ENCODE assay signal across 26 cellular contexts in genomic region chr4:173735055-173735454, GRCh38.
DNase-seq lines count a peak whose midpoint lies in the region; ATAC-seq and TF ChIP-seq lines count a peak whose summit lies in the region.
"Had no signal": no experiment of that assay in that cellular context is flagged by ENCODE, and none has a peak within 500 bp of the region (broad histone marks: within the 10 kb centered on the region; RNA-seq: fewer than 3 reads in every experiment).

No MANE protein-coding gene starts in this region.

- DNase-seq in NOMO-1 treated with DMSO at 0.1 percent for 48 hours (lab: John Stamatoyannopoulos, UW; ENCODE audit: unreplicated experiment), result peak; percentile 17
- no peak for DNase-seq in NOMO-1 (lab: John Stamatoyannopoulos, UW; ENCODE audit: unreplicated experiment in 2 of 2)
- DNase-seq in ascending aorta (ENCODE audit: low spot score in 2 of 2), result no peak
- DNase-seq in fibroblast of villous mesenchyme (ENCODE audit: low read depth), result peak; percentile 47
- no peak for DNase-seq in aorta
- no peak for DNase-seq in pons (ENCODE audit: low spot score)
- DNase-seq in 8988T, result no peak
- no peak for DNase-seq in stimulated activated CD4-positive, alpha-beta T cell treated with anti-CD3 and anti-CD28 coated beads, Interleukin-1b, Interleukin-23, amount 100 ng/mL, for 48 hours
- DNase-seq: activated CD8-positive, alpha-beta memory T cell treated with anti-CD3 and anti-CD28 coated beads, Interleukin-2, amount 50 U/mL, for 4 hours; activated effector memory CD4-positive, alpha-beta T cell treated with anti-CD3 and anti-CD28 coated beads, Interleukin-2, amount 50 U/mL, for 16 hours; caudate nucleus; EL; HFFc6; left ventricle myocardium inferior; NCI-H1417; NCI-H526; SHP77 treated with DMSO at 0.1 percent for 48 hours; small intestine; stimulated activated CD4-positive, alpha-beta T cell treated with anti-CD3 and anti-CD28 coated beads, Interleukin-4, amount 100 ng/mL, for 24 hours; stomach; T-helper 1 cell; upper lobe of left lung had no signal

- no peaks in the 10 kb centered on the region for H3K9me3 ChIP-seq in ascending aorta
- no peaks in the 10 kb centered on the region for H3K9me3 ChIP-seq in aorta (ENCODE audit: control insufficient read depth, low read length)
- H3K9me3 ChIP-seq: esophagus muscularis mucosa, stomach, upper lobe of left lung had no signal

- TF ChIP-seq CTCF in ascending aorta (IDR thresholded peaks at IDR 0.05) (no peak), fibroblast of villous mesenchyme (IDR thresholded peaks at IDR 0.05; ENCODE audit: insufficient read depth, low read depth, low read length) (no peak)

- no peaks in the 10 kb centered on the region for H3K36me3 ChIP-seq in ascending aorta
- no peaks in the 10 kb centered on the region for H3K36me3 ChIP-seq in aorta (ENCODE audit: control insufficient read depth in 1 of 2, insufficient read depth in 2 of 2, low read length in 1 of 2)
- H3K36me3 ChIP-seq: BLaER1 treated with 17β-estradiol and CSF1 and Interleukin-3, amounts not matched to agents 10 nM and 100 nM; esophagus muscularis mucosa; left ventricle myocardium inferior; stomach; upper lobe of left lung had no signal

- H3K27me3 ChIP-seq in ascending aorta (no peaks in the 10 kb centered on the region), aorta (ENCODE audit: control insufficient read depth in 1 of 2, insufficient read depth in 2 of 2, low read length in 1 of 2) (no peaks in the 10 kb centered on the region)
- H3K27me3 ChIP-seq: BLaER1 treated with 17β-estradiol and CSF1 and Interleukin-3, amounts not matched to agents 10 nM and 100 nM; esophagus muscularis mucosa; stomach; upper lobe of left lung had no signal

- 3 to 5% methylated on average over 3 of the region's 3 CpGs for WGBS in aorta, 2 donors

- peaks cover 0 to 19% of the 10 kb centered on the region in 2 donors for H3K4me1 ChIP-seq in ascending aorta
- peaks cover 2 to 9% of the 10 kb centered on the region in 2 donors for H3K4me1 ChIP-seq in aorta (ENCODE audit: control insufficient read depth in 1 of 2, insufficient read depth in 2 of 2, low read length in 2 of 2)
- H3K4me1 ChIP-seq: BLaER1 treated with 17β-estradiol and CSF1 and Interleukin-3, amounts not matched to agents 10 nM and 100 nM; stomach; upper lobe of left lung had no signal

- H3K27ac ChIP-seq in ascending aorta, result peak overlapping the region; percentile 55 to 72
- peak overlapping the region; percentile 36 to 76 for H3K27ac ChIP-seq in aorta (ENCODE audit: low read depth in 1 of 2, low read length in 2 of 2)
- H3K27ac ChIP-seq: BLaER1 treated with 17β-estradiol and CSF1 and Interleukin-3, amounts not matched to agents 10 nM and 100 nM; esophagus muscularis mucosa; left ventricle myocardium inferior; stomach; upper lobe of left lung; VCaP had no signal

- ATAC-seq in aorta (ENCODE audit: low FRiP score), result peak; percentile 80
- ATAC-seq: HepG2 had no signal

- H3K4me3 ChIP-seq in ascending aorta, result peak overlapping the region in 1 of 2 donors; percentile 34
- H3K4me3 ChIP-seq in fibroblast of villous mesenchyme (ENCODE audit: low read depth, low read length), result no peak overlapping the region
- peak overlapping the region in 1 of 2 donors; percentile 11 for H3K4me3 ChIP-seq in aorta (ENCODE audit: low read length in 2 of 2)
- H3K4me3 ChIP-seq: BLaER1 treated with 17β-estradiol and CSF1 and Interleukin-3, amounts not matched to agents 10 nM and 100 nM; esophagus muscularis mucosa; left ventricle myocardium inferior; stomach; upper lobe of left lung had no signal

- intact Hi-C loops in ascending aorta (cut with DNase I) (no loop called here), aorta (cut with DNase I) (no loop called here)

Comparison
In these comparisons a context has a peak if more than half of its experiments do, and no peak if none do; other contexts are left out.
1. DNase-seq: peak in NOMO-1 treated with DMSO at 0.1 percent for 48 hours (single experiment) and fibroblast of villous mesenchyme (single experiment); none in NOMO-1 (0 of 2), ascending aorta (0 of 2), aorta (0 of 2), pons (single experiment), 8988T (single experiment) and stimulated activated CD4-positive, alpha-beta T cell treated with anti-CD3 and anti-CD28 coated beads, Interleukin-1b, Interleukin-23, amount 100 ng/mL, for 48 hours (single experiment).